In genomic region chr11:125162743-125163142, GRCh38 we compare ENCODE assay signal across 14 cellular contexts. TPM values are rescaled to one million over a fixed set of nuclear protein-coding genes. Genes with fewer than 3 reads are reported as not detected.
"Had no signal": no experiment of that assay in that cellular context is flagged by ENCODE, and none has a peak within 500 bp of the region (broad histone marks: within the 10 kb centered on the region; RNA-seq: fewer than 3 reads in every experiment).

No MANE protein-coding gene starts in this region.

- H3K27ac ChIP-seq: tibial artery had no signal

- H3K4me3 ChIP-seq: spleen, tibial artery had no signal

- H3K36me3 Mint-ChIP-seq: stimulated activated memory B cell treated with anti-CD40 and anti-IgM and Interleukin-4, amounts not matched to agents 10 μg/mL and 1 μg/mL and 100 μg/mL, for 72 hours had no signal

- H3K27me3 ChIP-seq: tibial artery had no signal

- H3K27ac Mint-ChIP-seq: activated CD4-positive, alpha-beta memory T cell treated with anti-CD3 and anti-CD28 coated beads, Interleukin-2, amount 10 ng/mL, durations not matched to agents 7 days and 5 days; activated naive CD8-positive, alpha-beta T cell treated with anti-CD3 and anti-CD28 coated beads, Interleukin-2, amount 50 U/mL, for 24 hours; activated T-cell treated with anti-CD3 and anti-CD28 coated beads, Interleukin-2, amount 50 U/mL, for 72 hours; dendritic cell treated with granulocyte-macrophage colony-stimulating factor and Interleukin-4, amounts not matched to agents 40 ng/mL and 50 ng/mL, for 4 days; stimulated activated memory B cell treated with anti-CD40 and anti-IgM and Interleukin-4, amounts not matched to agents 10 μg/mL and 1 μg/mL and 100 μg/mL, for 72 hours had no signal

- H3K9me3 ChIP-seq: spleen, tibial artery had no signal

- H3K4me3 Mint-ChIP-seq: activated CD4-positive, alpha-beta memory T cell treated with anti-CD3 and anti-CD28 coated beads, Interleukin-2, amount 10 ng/mL, durations not matched to agents 7 days and 5 days; activated naive CD8-positive, alpha-beta T cell treated with anti-CD3 and anti-CD28 coated beads, Interleukin-2, amount 50 U/mL, for 24 hours; activated T-cell treated with anti-CD3 and anti-CD28 coated beads, Interleukin-2, amount 50 U/mL, for 72 hours; central memory CD8-positive, alpha-beta T cell; dendritic cell treated with granulocyte-macrophage colony-stimulating factor and Interleukin-4, amounts not matched to agents 40 ng/mL and 50 ng/mL, for 4 days; stimulated activated memory B cell treated with anti-CD40 and anti-IgM and Interleukin-4, amounts not matched to agents 10 μg/mL and 1 μg/mL and 100 μg/mL, for 72 hours had no signal

- H3K36me3 ChIP-seq: spleen, tibial artery had no signal

- ATAC-seq: activated naive CD8-positive, alpha-beta T cell treated with anti-CD3 and anti-CD28 coated beads, Interleukin-2, amount 50 U/mL, for 24 hours; activated T-cell treated with anti-CD3 and anti-CD28 coated beads, Interleukin-2, amount 50 U/mL, for 72 hours; esophagus mucosa; sciatic nerve; stimulated activated memory B cell treated with anti-CD40 and anti-IgM and Interleukin-4, amounts not matched to agents 10 μg/mL and 1 μg/mL and 100 μg/mL, for 72 hours had no signal

- H3K9me3 Mint-ChIP-seq: activated CD4-positive, alpha-beta memory T cell treated with anti-CD3 and anti-CD28 coated beads, Interleukin-2, amount 10 ng/mL, durations not matched to agents 7 days and 5 days; activated naive CD8-positive, alpha-beta T cell treated with anti-CD3 and anti-CD28 coated beads, Interleukin-2, amount 50 U/mL, for 24 hours; activated T-cell treated with anti-CD3 and anti-CD28 coated beads, Interleukin-2, amount 50 U/mL, for 72 hours; central memory CD8-positive, alpha-beta T cell; dendritic cell treated with granulocyte-macrophage colony-stimulating factor and Interleukin-4, amounts not matched to agents 40 ng/mL and 50 ng/mL, for 4 days; stimulated activated memory B cell treated with anti-CD40 and anti-IgM and Interleukin-4, amounts not matched to agents 10 μg/mL and 1 μg/mL and 100 μg/mL, for 72 hours had no signal

- DNase-seq: activated CD4-positive, alpha-beta memory T cell treated with anti-CD3 and anti-CD28 coated beads, Interleukin-2, amount 10 ng/mL, durations not matched to agents 7 days and 5 days; activated naive CD8-positive, alpha-beta T cell treated with anti-CD3 and anti-CD28 coated beads, Interleukin-2, amount 50 U/mL, for 24 hours; activated T-cell treated with anti-CD3 and anti-CD28 coated beads, Interleukin-2, amount 50 U/mL, for 72 hours; kidney; spleen; stimulated activated CD4-positive, alpha-beta T cell treated with anti-CD3 and anti-CD28 coated beads, Interleukin-1b, Interleukin-23, amount 100 ng/mL, for 48 hours; T-helper 9 cell; tibial artery had no signal

RNA-seq across cellular contexts. Expression of gene PKNOX2, which starts 1.8 kb away (rescaled TPM):
- total RNA-seq: activated CD4-positive, alpha-beta memory T cell treated with anti-CD3 and anti-CD28 coated beads, Interleukin-2, amount 10 ng/mL, durations not matched to agents 7 days and 5 days; activated T-cell treated with anti-CD3 and anti-CD28 coated beads, Interleukin-2, amount 50 U/mL, for 72 hours; pulmonary artery endothelial cell had no signal
